ENCODE assay signal across 1 cellular context in genomic region chr16:57244767-57245471, GRCh38.
TF ChIP-seq lines count a peak whose summit lies in the region.

Gene ARL2BP (plus strand): TSS chr16:57245259. CDS start chr16:57245368, 109 bp downstream.

TF ChIP-seq in HEK293, 187 proteins besides CTCF, POLR2A, EP300 and RAD21 (continued from another document and continues in another):
- no peak for TF ChIP-seq ZBTB10 (tag by site-specific recombination; IDR thresholded peaks at IDR 0.05)
- peak; percentile 62 for TF ChIP-seq ZXDB (tag by site-specific recombination; IDR thresholded peaks at IDR 0.05)
- TF ChIP-seq ZNF394 (tag by site-specific recombination; IDR thresholded peaks at IDR 0.05; ENCODE audit: borderline replicate concordance), result no peak
- peak; percentile 68 for TF ChIP-seq ZEB2 (tag by site-specific recombination; IDR thresholded peaks at IDR 0.05)
- TF ChIP-seq ZNF202 (tag by site-specific recombination; IDR thresholded peaks at IDR 0.05; ENCODE audit: borderline replicate concordance), result no peak
- 0 out of 2 replicates have a peak, but pooled peaks have one; percentile 36 for TF ChIP-seq ZNF10 (tag by site-specific recombination; IDR thresholded peaks at IDR 0.05)
- TF ChIP-seq ZNF555 (tag by site-specific recombination; conservative IDR thresholded peaks at IDR 0.05), result no peak
- no peak for TF ChIP-seq ZNF266 (tag by site-specific recombination; IDR thresholded peaks at IDR 0.05; ENCODE audit: low read depth)
- TF ChIP-seq YY2 (tag by site-specific recombination; IDR thresholded peaks at IDR 0.05), result no peak
- no peak for TF ChIP-seq ZNF639 (tag by site-specific recombination; IDR thresholded peaks at IDR 0.05)
- TF ChIP-seq ZNF449 (tag by site-specific recombination; IDR thresholded peaks at IDR 0.05), result 0 out of 2 replicates have a peak, but pooled peaks have one; percentile 28
- TF ChIP-seq ZNF837 (tag by site-specific recombination; IDR thresholded peaks at IDR 0.05), result no peak
- TF ChIP-seq ZNF350 (tag by site-specific recombination; IDR thresholded peaks at IDR 0.05), result no peak
- 0 out of 2 replicates have a peak, but pooled peaks have one; percentile 27 for TF ChIP-seq ZNF692 (tag by site-specific recombination; IDR thresholded peaks at IDR 0.05)
- no peak for TF ChIP-seq ZNF433 (tag by site-specific recombination; IDR thresholded peaks at IDR 0.05; ENCODE audit: low read depth)
- no peak for TF ChIP-seq ZNF138 (tag by site-specific recombination; IDR thresholded peaks at IDR 0.05; ENCODE audit: borderline replicate concordance)
- no peak for TF ChIP-seq ZNF677 (tag by site-specific recombination; IDR thresholded peaks at IDR 0.05)
- no peak for TF ChIP-seq PRDM1 (tag by site-specific recombination; IDR thresholded peaks at IDR 0.05)
- no peak for TF ChIP-seq ZNF132 (tag by site-specific recombination; IDR thresholded peaks at IDR 0.05; ENCODE audit: borderline replicate concordance)
- TF ChIP-seq ZIC2 (tag by site-specific recombination; IDR thresholded peaks at IDR 0.05), result no peak
- TF ChIP-seq SP7 (tag by site-specific recombination; IDR thresholded peaks at IDR 0.05), result 0 out of 2 replicates have a peak, but pooled peaks have one; percentile 47
- no peak for TF ChIP-seq ZNF324 (tag by site-specific recombination; IDR thresholded peaks at IDR 0.05)
- no peak for TF ChIP-seq ZFP37 (tag by site-specific recombination; IDR thresholded peaks at IDR 0.05)
- no peak for TF ChIP-seq ZBTB7A (tag by site-specific recombination; IDR thresholded peaks at IDR 0.05; ENCODE audit: low read depth)
- no peak for TF ChIP-seq ZNF658 (tag by site-specific recombination; IDR thresholded peaks at IDR 0.05)
- peak; percentile 15; the same call in 1 of the 2 replicates for TF ChIP-seq KLF16 (tag by site-specific recombination; IDR thresholded peaks at IDR 0.05)
- no peak for TF ChIP-seq ZNF747 (tag by site-specific recombination; IDR thresholded peaks at IDR 0.05)
- TF ChIP-seq ZNF514 (tag by site-specific recombination; IDR thresholded peaks at IDR 0.05), result no peak
- peak; percentile 50; the same call in 1 of the 2 replicates for TF ChIP-seq SP3 (tag by site-specific recombination; IDR thresholded peaks at IDR 0.05)
- TF ChIP-seq ZNF518A (tag by site-specific recombination; conservative IDR thresholded peaks at IDR 0.05; ENCODE audit: low read depth), result no peak
- no peak for TF ChIP-seq ZNF768 (tag by site-specific recombination; IDR thresholded peaks at IDR 0.05)
- no peak for TF ChIP-seq ZNF792 (tag by site-specific recombination; IDR thresholded peaks at IDR 0.05)
- no peak for TF ChIP-seq ZNF157 (tag by site-specific recombination; IDR thresholded peaks at IDR 0.05)
- no peak for TF ChIP-seq GLIS2 (tag by site-specific recombination; IDR thresholded peaks at IDR 0.05)
- no peak for TF ChIP-seq ZNF670 (tag by site-specific recombination; IDR thresholded peaks at IDR 0.05; ENCODE audit: low read depth)
- no peak for TF ChIP-seq ZNF274 (IDR thresholded peaks at IDR 0.05; ENCODE audit: low read length)
- TF ChIP-seq ZNF274 (tag by site-specific recombination; IDR thresholded peaks at IDR 0.05; ENCODE audit: borderline replicate concordance), result no peak
- TF ChIP-seq ZNF48 (tag by site-specific recombination; IDR thresholded peaks at IDR 0.05), result no peak
- TF ChIP-seq MEIS1 (CRISPR knock-in tag; IDR thresholded peaks at IDR 0.05; ENCODE audit: borderline replicate concordance), result no peak
- peak; percentile 48; the same call in 1 of the 2 replicates for TF ChIP-seq TRIM28 (IDR thresholded peaks at IDR 0.05; ENCODE audit: borderline replicate concordance, low read length)
- TF ChIP-seq ZNF239 (tag by site-specific recombination; IDR thresholded peaks at IDR 0.05), result no peak
- peak; percentile 25; the same call in 1 of the 2 replicates for TF ChIP-seq KLF1 (tag by site-specific recombination; IDR thresholded peaks at IDR 0.05)
- 0 out of 2 replicates have a peak, but pooled peaks have one; percentile 15 for TF ChIP-seq ZNF2 (tag by site-specific recombination; IDR thresholded peaks at IDR 0.05)
- TF ChIP-seq ZNF302 (tag by site-specific recombination; IDR thresholded peaks at IDR 0.05; ENCODE audit: low read depth), result no peak
- peak; percentile 95 for TF ChIP-seq PRDM4 (tag by site-specific recombination; IDR thresholded peaks at IDR 0.05)
- peak; percentile 61 for TF ChIP-seq ZBTB26 (tag by site-specific recombination; optimal IDR thresholded peaks at IDR 0.05)
- no peak for TF ChIP-seq ZNF626 (tag by site-specific recombination; IDR thresholded peaks at IDR 0.05)
- TF ChIP-seq ZNF529 (tag by site-specific recombination; IDR thresholded peaks at IDR 0.05; ENCODE audit: insufficient replicate concordance), result no peak
- no peak for TF ChIP-seq ZBTB21 (tag by site-specific recombination; IDR thresholded peaks at IDR 0.05)
- TF ChIP-seq MZF1 (tag by site-specific recombination; IDR thresholded peaks at IDR 0.05; ENCODE audit: borderline replicate concordance), result no peak; the same call in 1 of the 2 replicates
- TF ChIP-seq ZBTB8A (tag by site-specific recombination; IDR thresholded peaks at IDR 0.05), result peak; percentile 66
- no peak for TF ChIP-seq TCF7L2 (IDR thresholded peaks at IDR 0.05; ENCODE audit: borderline replicate concordance, low read depth, low read length)
